In the genomic region with DNA sequence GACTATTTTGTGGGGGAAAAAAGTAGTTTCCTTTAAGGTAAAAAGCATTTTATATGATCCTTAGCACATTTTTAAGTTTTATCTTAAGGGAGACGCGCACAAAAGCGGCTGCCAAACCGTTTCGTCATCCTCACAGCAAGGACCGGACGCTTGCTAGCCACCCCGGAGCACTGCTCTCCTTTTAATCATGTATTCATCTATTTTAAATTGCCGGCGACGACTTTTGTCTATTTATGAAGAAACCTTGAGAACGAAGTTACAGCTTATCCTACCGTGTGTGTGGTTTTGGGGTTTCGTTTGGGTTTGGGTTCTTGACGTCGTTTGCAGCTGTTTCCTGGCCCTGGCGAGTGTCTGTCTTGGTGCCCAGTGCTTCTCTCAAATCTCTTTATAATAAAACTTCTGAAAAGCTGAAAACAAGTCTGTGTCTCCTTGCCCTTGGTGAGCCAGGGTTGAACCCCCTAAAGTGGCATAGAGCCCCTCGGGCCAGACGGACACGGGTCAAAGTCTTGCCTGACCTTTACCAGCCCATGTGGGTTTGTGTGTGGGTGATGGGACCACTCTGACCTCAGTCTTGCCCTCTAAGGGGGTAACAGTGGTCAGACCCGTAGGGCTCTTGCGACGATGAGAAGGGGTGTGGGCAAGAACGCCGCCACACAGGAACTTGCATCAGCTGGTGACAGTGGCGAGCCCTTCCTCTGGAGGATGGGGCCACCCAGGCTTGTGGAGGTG, we compare ENCODE assay signal across 8 cellular contexts.
A peak's percentile ranks its signal among the peaks of the same experiment; 100 is the strongest.
DNase-seq lines count a peak whose midpoint lies in the region; ATAC-seq lines count a peak whose summit lies in the region.

No MANE protein-coding gene starts in this region.

- ATAC-seq in GM21737 (IDR thresholded peaks at IDR 0.05; ENCODE audit: unreplicated experiment): peak; percentile 43
- ATAC-seq in GM21360 (IDR thresholded peaks at IDR 0.05; ENCODE audit: unreplicated experiment): no peak

- no peaks in the 10 kb centered on the region for H3K4me1 ChIP-seq in HAP-1

- H3K4me3 Mint-ChIP-seq in activated naive CD8-positive, alpha-beta T cell: peak overlapping the region; percentile 88

- no peaks in the 10 kb centered on the region for H3K27me3 ChIP-seq in HAP-1 (ENCODE audit: low read depth)

- H3K4me3 ChIP-seq in HAP-1: no peak overlapping the region

- peak overlapping the region; percentile 89 for H3K27ac Mint-ChIP-seq in activated naive CD8-positive, alpha-beta T cell

- no peaks in the 10 kb centered on the region for H3K36me3 Mint-ChIP-seq in activated naive CD8-positive, alpha-beta T cell

- peaks cover 73% of the 10 kb centered on the region for H3K4me1 Mint-ChIP-seq in activated naive CD8-positive, alpha-beta T cell (ENCODE audit: low read depth)

- no peaks in the 10 kb centered on the region for H3K9me3 Mint-ChIP-seq in activated naive CD8-positive, alpha-beta T cell (ENCODE audit: low read depth)

- in situ Hi-C loops in HAP-1 (cut with MboI; ENCODE audit: low sequenced_read_pairs): no loop called here

- H3K27me3 Mint-ChIP-seq in activated naive CD8-positive, alpha-beta T cell: no peaks in the 10 kb centered on the region

- no peaks in the 10 kb centered on the region for H3K9me3 ChIP-seq in HAP-1

- H3K36me3 ChIP-seq in HAP-1 (replicated peaks): no peaks in the 10 kb centered on the region

- DNase-seq in SIG-M5 (lab: John Stamatoyannopoulos, UW) (peak; percentile 51), HAP-1 (ENCODE audit: low spot score in 2 of 2) (no peak), NCI-H526 treated with DMSO at 0.1 percent for 48 hours (lab: John Stamatoyannopoulos, UW) (no peak), NCI-H128 (lab: John Stamatoyannopoulos, UW; ENCODE audit: unreplicated experiment) (no peak)
- peak; percentile 22 to 40 for DNase-seq in stimulated activated CD8-positive, alpha-beta memory T cell treated with anti-CD3 and anti-CD28 coated beads, Interleukin-2, amount 100 ng/mL, for 1 hour (ENCODE audit: low read depth in 2 of 2)

Comparison
In these comparisons a context has a peak if more than half of its experiments do, and no peak if none do; other contexts are left out.
1. DNase-seq: peak in SIG-M5 (single experiment) and stimulated activated CD8-positive, alpha-beta memory T cell treated with anti-CD3 and anti-CD28 coated beads, Interleukin-2, amount 100 ng/mL, for 1 hour (2 of 2); none in HAP-1 (0 of 2), NCI-H526 treated with DMSO at 0.1 percent for 48 hours (single experiment) and NCI-H128 (single experiment).